In genomic region chr10:104260775-104261115, GRCh38 we compare ENCODE assay signal across 9 cellular contexts. TPM values are rescaled to one million over a fixed set of nuclear protein-coding genes. Genes with fewer than 3 reads are reported as not detected.
DNase-seq lines count a peak whose midpoint lies in the region; ATAC-seq and TF ChIP-seq lines count a peak whose summit lies in the region.
"Had no signal": no experiment of that assay in that cellular context is flagged by ENCODE, and none has a peak within 500 bp of the region (broad histone marks: within the 10 kb centered on the region; RNA-seq: fewer than 3 reads in every experiment).

No MANE protein-coding gene starts in this region.

- H3K27me3 Mint-ChIP-seq in MCF 10A (ENCODE audit: insufficient read depth, unreplicated experiment), result no peaks in the 10 kb centered on the region

- no peak for ATAC-seq in HG03457 (IDR thresholded peaks at IDR 0.05; ENCODE audit: unreplicated experiment)

- peaks cover 50% of the 10 kb centered on the region for H3K4me1 ChIP-seq in mesodermal cell (ENCODE audit: control insufficient read depth, insufficient read depth, low read length, poor library complexity, severe bottlenecking)

- WGBS in mesodermal cell (ENCODE audit: insufficient coverage in 2 of 2), 2 experiments, result 38 to 60% methylated on average over 1 of the region's 3 CpGs

- no peak overlapping the region for H3K4me3 Mint-ChIP-seq in MCF 10A (ENCODE audit: unreplicated experiment)

- no peak overlapping the region for H3K4me3 ChIP-seq in mesodermal cell (ENCODE audit: extremely low read depth, insufficient read depth, low read length, poor library complexity, severe bottlenecking)

- CTCF ChIA-PET in MCF 10A (lab: Yijun Ruan, JAX), result interaction anchor here (0.5 to 14.7 kb wide), 4 partner anchors 12 to 402 kb away, joined by 3 to 139 read pairs (median 4); partner anchors contain the start of gene GSTO2

- no peaks in the 10 kb centered on the region for H3K9me3 Mint-ChIP-seq in MCF 10A (ENCODE audit: unreplicated experiment)

- H3K36me3 Mint-ChIP-seq in MCF 10A (ENCODE audit: insufficient read depth, unreplicated experiment), result peaks cover 90% of the 10 kb centered on the region

- BruUV-seq in MCF 10A (replicated peaks; lab: Mats Ljungman, UMichigan), result no TSS peak

- no peaks in the 10 kb centered on the region for H3K9me3 ChIP-seq in mesodermal cell (ENCODE audit: control insufficient read depth, low read length)

- peaks cover 75% of the 10 kb centered on the region for H3K36me3 ChIP-seq in mesodermal cell (ENCODE audit: control insufficient read depth, insufficient read depth, low read length)

- H3K4me1 Mint-ChIP-seq in MCF 10A (ENCODE audit: insufficient read depth, unreplicated experiment), result peaks cover 29% of the 10 kb centered on the region

- peak; percentile 19 for DNase-seq in AG20443 (ENCODE audit: low spot score)
- peak; percentile 55 for DNase-seq in M059J (ENCODE audit: low read depth)
- peak; percentile 49 for DNase-seq in MCF 10A (ENCODE audit: unreplicated experiment)
- no peak for DNase-seq in activated effector memory CD4-positive, alpha-beta T cell treated with anti-CD3 and anti-CD28 coated beads, Interleukin-2, amount 50 U/mL, for 16 hours
- no peak for DNase-seq in HT-29 (ENCODE audit: low spot score)
- DNase-seq in D341Med (ENCODE audit: low spot score), result no peak
- DNase-seq: NCI-H526 treated with DMSO at 0.1 percent for 48 hours had no signal

- H3K27ac Mint-ChIP-seq in MCF 10A (ENCODE audit: low read depth, unreplicated experiment), result peak overlapping the region; percentile 89

- intact Hi-C loops in MCF 10A (cut with micrococcal nuclease), result no loop called here

- POLR2A ChIA-PET in MCF 10A (lab: Yijun Ruan, JAX), result interaction anchor here (0.7 to 3.4 kb wide), 3 partner anchors 9 to 28 kb away, joined by 3 to 12 read pairs (median 4); partner anchors contain the start of gene CFAP43

- peak overlapping the region; percentile 72 for H3K27ac ChIP-seq in mesodermal cell (ENCODE audit: low read depth, low read length, severe bottlenecking)

- TF ChIP-seq CTCF in MCF 10A (IDR thresholded peaks at IDR 0.05; ENCODE audit: unreplicated experiment), result no peak

RNA-seq across cellular contexts. Expression of gene GSTO1, which starts 6.1 kb away (rescaled TPM):
- 179 and 214 TPM in 2 replicates for total RNA-seq in M059J (2014; rRNA removed; shearing (Covaris generic))
- 54.6 and 61.8 TPM in 2 replicates for total RNA-seq in MCF 10A (2022)
- 350 TPM for polyA plus RNA-seq in mesodermal cell (2013, experiment 1 of 2)
- 326 TPM for polyA plus RNA-seq in mesodermal cell (2013, experiment 2 of 2)
- 96.1 and 97.2 TPM in 2 replicates for total RNA-seq in HT-29 (2014; rRNA removed; shearing (Covaris generic))

RNA-seq across cellular contexts. Expression of gene GSTO2, which starts 8.2 kb away (rescaled TPM):
- 0.17 and 0.20 TPM in 2 replicates for total RNA-seq in M059J (2014; rRNA removed; shearing (Covaris generic))
- total RNA-seq in MCF 10A (2022), result 33.8 and 40.9 TPM in 2 replicates
- 0.55 TPM for polyA plus RNA-seq in mesodermal cell (2013, experiment 1 of 2)
- polyA plus RNA-seq in mesodermal cell (2013, experiment 2 of 2), result 0.56 TPM
- 31.4 and 31.8 TPM in 2 replicates for total RNA-seq in HT-29 (2014; rRNA removed; shearing (Covaris generic))

RNA-seq across cellular contexts. Expression of gene CFAP43, which starts 28.6 kb away (rescaled TPM):
- total RNA-seq in M059J (2014; rRNA removed; shearing (Covaris generic)), result 0.89 and 2.1 TPM in 2 replicates
- total RNA-seq in MCF 10A (2022), result 0.25 and 0.42 TPM in 2 replicates
- 0.63 TPM for polyA plus RNA-seq in mesodermal cell (2013, experiment 1 of 2)
- 0.56 TPM for polyA plus RNA-seq in mesodermal cell (2013, experiment 2 of 2)
- total RNA-seq in HT-29 (2014; rRNA removed; shearing (Covaris generic)), result 0.16 and 0.18 TPM in 2 replicates

Comparison
In these comparisons a context has a peak if more than half of its experiments do, and no peak if none do; other contexts are left out.
1. DNase-seq: peak in AG20443 (single experiment), M059J (single experiment) and MCF 10A (single experiment); none in activated effector memory CD4-positive, alpha-beta T cell treated with anti-CD3 and anti-CD28 coated beads, Interleukin-2, amount 50 U/mL, for 16 hours (single experiment), HT-29 (single experiment) and D341Med (single experiment).
2. RNA of gene GSTO2, which starts 8.2 kb away (total RNA-seq): 33.8 to 40.9 TPM in MCF 10A and 31.4 to 31.8 TPM in HT-29; 0.17 to 0.20 TPM in M059J; every median in the first group is over 10 times any median in the second.